Comparison of ENCODE assay signal across 27 cellular contexts in genomic region chr15:82545002-82545401, GRCh38. TPM values are rescaled to one million over a fixed set of nuclear protein-coding genes. Genes with fewer than 3 reads are reported as not detected.
DNase-seq lines count a peak whose midpoint lies in the region; FAIRE-seq and TF ChIP-seq lines count a peak whose summit lies in the region.
"Had no signal": no experiment of that assay in that cellular context is flagged by ENCODE, and none has a peak within 500 bp of the region (broad histone marks: within the 10 kb centered on the region; RNA-seq: fewer than 3 reads in every experiment).

No MANE protein-coding gene starts in this region.

- H3K27ac ChIP-seq in neural progenitor cell, result no peak overlapping the region
- H3K27ac ChIP-seq: BLaER1 had no signal

- no peak overlapping the region for H3K9ac ChIP-seq in neural progenitor cell
- H3K9ac ChIP-seq: BLaER1 had no signal

- no peak overlapping the region for H3K4me2 ChIP-seq in neural progenitor cell
- H3K4me2 ChIP-seq: BLaER1 had no signal

- DNase-seq in D341Med (ENCODE audit: low spot score) (peak; percentile 56), D721Med (ENCODE audit: insufficient read length, low spot score) (peak; percentile 87), neural progenitor cell (ENCODE audit: low spot score) (no peak), amygdala (lab: John Stamatoyannopoulos, UW) (no peak), NCI-H2107 treated with DMSO at 0.1 percent for 48 hours (lab: John Stamatoyannopoulos, UW; ENCODE audit: unreplicated experiment) (no peak)
- DNase-seq in activated CD8-positive, alpha-beta memory T cell treated with anti-CD3 and anti-CD28 coated beads for 24 hours, result no peak
- DNase-seq: 8988T; ACHN; BE2C; C1 segment of cervical spinal cord; CD4-positive, alpha-beta memory T cell; CD4-positive, CD25-positive, alpha-beta regulatory T cell; CD8-positive, alpha-beta memory T cell; COR-L47; DMS 273 treated with DMSO at 0.1 percent for 48 hours; DMS153; DMS53; DMS79; DND-41; EL; GDM1 had no signal

- H3K36me3 ChIP-seq in neural progenitor cell, result no peaks in the 10 kb centered on the region
- H3K36me3 ChIP-seq: BLaER1 had no signal

- H3K9me3 Mint-ChIP-seq in nephron (no peaks in the 10 kb centered on the region), neural progenitor cell (no peaks in the 10 kb centered on the region)
- H3K9me3 Mint-ChIP-seq: CD14-positive monocyte; CD4-positive, alpha-beta memory T cell; CD4-positive, CD25-positive, alpha-beta regulatory T cell; CD8-positive, alpha-beta memory T cell had no signal

- TF ChIP-seq CTCF in D721Med (IDR thresholded peaks at IDR 0.05; ENCODE audit: insufficient read depth, missing control alignments) (no peak), nephron (IDR thresholded peaks at IDR 0.05; ENCODE audit: unreplicated experiment in 3 of 3) (no peak), neural progenitor cell (IDR thresholded peaks at IDR 0.05) (no peak)

- H3K27me3 Mint-ChIP-seq in nephron (ENCODE audit: low read depth) (peaks cover 3% of the 10 kb centered on the region), neural progenitor cell (ENCODE audit: insufficient read depth, low read depth) (peaks cover 6% of the 10 kb centered on the region)

- H3K36me3 Mint-ChIP-seq in nephron (ENCODE audit: low read depth) (no peaks in the 10 kb centered on the region), neural progenitor cell (no peaks in the 10 kb centered on the region)
- H3K36me3 Mint-ChIP-seq: CD14-positive monocyte; CD4-positive, CD25-positive, alpha-beta regulatory T cell had no signal

- no peaks in the 10 kb centered on the region for H3K27me3 ChIP-seq in neural progenitor cell
- H3K27me3 ChIP-seq: BE2C, BLaER1 had no signal

- H3K9me3 ChIP-seq in neural progenitor cell (ENCODE audit: low read depth), result no peaks in the 10 kb centered on the region
- H3K9me3 ChIP-seq: BE2C, BLaER1 had no signal

- peaks cover under 1% of the 10 kb centered on the region for H4K20me1 ChIP-seq in neural progenitor cell (ENCODE audit: low read depth)

- no peak overlapping the region for H3K4me3 ChIP-seq in neural progenitor cell
- H3K4me3 ChIP-seq: BLaER1 had no signal

- H3K4me1 Mint-ChIP-seq in nephron (peaks cover 14% of the 10 kb centered on the region), neural progenitor cell (peaks cover 33% of the 10 kb centered on the region)

- peak overlapping the region in 2 of 3 experiments; percentile 7 to 31 for H3K4me3 Mint-ChIP-seq in nephron
- H3K4me3 Mint-ChIP-seq in neural progenitor cell, result no peak overlapping the region
- H3K4me3 Mint-ChIP-seq: CD4-positive, alpha-beta memory T cell had no signal

- no peak overlapping the region for H2AFZ ChIP-seq in neural progenitor cell (replicated peaks)

- no peak for FAIRE-seq in D721Med (lab: Jason Lieb, UNC)
- FAIRE-seq: A204.1, GM12891, GM19239 had no signal

- H3K27ac Mint-ChIP-seq in nephron (peak overlapping the region in 1 of 3 experiments; percentile 60), neural progenitor cell (peak overlapping the region; percentile 34)
- H3K27ac Mint-ChIP-seq: CD14-positive monocyte; CD4-positive, alpha-beta memory T cell; CD4-positive, CD25-positive, alpha-beta regulatory T cell had no signal

- H3K79me2 ChIP-seq in neural progenitor cell (ENCODE audit: low read depth), result peaks cover 3% of the 10 kb centered on the region

- H3K4me1 ChIP-seq in neural progenitor cell, result peaks cover 18% of the 10 kb centered on the region
- H3K4me1 ChIP-seq: BE2C had no signal

- peaks cover 14% of the 10 kb centered on the region for H3F3A ChIP-seq in neural progenitor cell (ENCODE audit: low read depth)

RNA-seq across cellular contexts. Expression of gene RPS17, which starts 4.7 kb away (rescaled TPM):
- total RNA-seq in neural progenitor cell (ENCODE audit: low replicate concordance), result 3,589 and 4,695 TPM in 2 replicates

Comparison
In these comparisons a context has a peak if more than half of its experiments do, and no peak if none do; other contexts are left out.
1. DNase-seq: peak in D341Med (single experiment) and D721Med (single experiment); none in neural progenitor cell (single experiment), amygdala (0 of 56), activated CD8-positive, alpha-beta memory T cell treated with anti-CD3 and anti-CD28 coated beads for 24 hours (single experiment) and NCI-H2107 treated with DMSO at 0.1 percent for 48 hours (single experiment).